In genomic region chr13:80664930-80665329, GRCh38 we compare ENCODE assay signal across 25 cellular contexts.
DNase-seq lines count a peak whose midpoint lies in the region; ATAC-seq, FAIRE-seq and TF ChIP-seq lines count a peak whose summit lies in the region.
"Had no signal": no experiment of that assay in that cellular context is flagged by ENCODE, and none has a peak within 500 bp of the region (broad histone marks: within the 10 kb centered on the region; RNA-seq: fewer than 3 reads in every experiment).

No MANE protein-coding gene starts in this region.

- H3K9me3 Mint-ChIP-seq in astrocyte (ENCODE audit: unreplicated experiment): no peaks in the 10 kb centered on the region
- H3K9me3 Mint-ChIP-seq in neural crest cell: peaks cover 3% of the 10 kb centered on the region
- H3K9me3 Mint-ChIP-seq in naive thymus-derived CD4-positive, alpha-beta T cell: peaks cover 0 to 13% (median 0%) of the 10 kb centered on the region in 11 donors

- ATAC-seq in HepG2: no peak
- no peak for ATAC-seq in naive thymus-derived CD4-positive, alpha-beta T cell

- dilution Hi-C loops in endothelial cell of umbilical vein (cut with MboI; ENCODE audit: extremely low pct_ligation_motif_present, low sequenced_read_pairs): no loop called here

- H3K27ac ChIP-seq in astrocyte (ENCODE audit: low read depth, low read length) (no peak overlapping the region), endothelial cell of umbilical vein (ENCODE audit: insufficient read depth, low read depth, low read length) (peak overlapping the region; percentile 37), HepG2 (ENCODE audit: extremely low read length, insufficient read depth, low read length) (no peak overlapping the region)
- H3K27ac ChIP-seq in naive thymus-derived CD4-positive, alpha-beta T cell (ENCODE audit: low read depth, low read length): no peak overlapping the region
- H3K27ac ChIP-seq: C4-2B, RWPE1, SK-N-MC had no signal

- BruUV-seq in endothelial cell of umbilical vein (replicated peaks; lab: Mats Ljungman, UMichigan) (no TSS peak), HepG2 (replicated peaks; lab: Mats Ljungman, UMichigan) (no TSS peak)

- H3K36me3 Mint-ChIP-seq in astrocyte (ENCODE audit: low read depth, unreplicated experiment): no peaks in the 10 kb centered on the region
- peaks cover 9% of the 10 kb centered on the region for H3K36me3 Mint-ChIP-seq in neural crest cell (ENCODE audit: low read depth)
- no peaks in the 10 kb centered on the region for H3K36me3 Mint-ChIP-seq in naive thymus-derived CD4-positive, alpha-beta T cell
- H3K36me3 Mint-ChIP-seq: CD8-positive, alpha-beta memory T cell had no signal

- in situ Hi-C loops in HepG2 (cut with HindIII; ENCODE audit: extremely low pct_ligation_motif_present, low pct_unique_long_range_greater_than_20kb): no loop called here

- no peaks in the 10 kb centered on the region for H3K79me2 ChIP-seq in astrocyte (ENCODE audit: insufficient read depth, low read length)
- no peaks in the 10 kb centered on the region for H3K79me2 ChIP-seq in endothelial cell of umbilical vein (ENCODE audit: control insufficient read depth, insufficient read depth, low read length)
- no peaks in the 10 kb centered on the region for H3K79me2 ChIP-seq in HepG2 (ENCODE audit: insufficient read depth, low read length)

- no peak for FAIRE-seq in astrocyte (lab: Jason Lieb, UNC)
- peak; percentile 12 for FAIRE-seq in endothelial cell of umbilical vein (lab: Jason Lieb, UNC)
- FAIRE-seq in HepG2 (lab: Jason Lieb, UNC): no peak
- FAIRE-seq: D721Med, GM19239, H54 had no signal

- H3K9me3 ChIP-seq in astrocyte (ENCODE audit: insufficient read depth, low read depth, low read length): no peaks in the 10 kb centered on the region
- no peaks in the 10 kb centered on the region for H3K9me3 ChIP-seq in endothelial cell of umbilical vein (replicated peaks; ENCODE audit: control insufficient read depth, insufficient read depth, low read length)
- peaks cover 82% of the 10 kb centered on the region for H3K9me3 ChIP-seq in HepG2 (ENCODE audit: low read length)
- no peaks in the 10 kb centered on the region for H3K9me3 ChIP-seq in naive thymus-derived CD4-positive, alpha-beta T cell (ENCODE audit: control insufficient read depth in 2 of 3, low read length in 3 of 3)

- TF ChIP-seq RAD21 in HepG2 (CRISPR knock-in tag; IDR thresholded peaks at IDR 0.05): no peak

- TF ChIP-seq CTCF in astrocyte (IDR thresholded peaks at IDR 0.05; ENCODE audit: insufficient read depth, low read depth, low read length) (no peak), endothelial cell of umbilical vein (IDR thresholded peaks at IDR 0.05; ENCODE audit: extremely low read depth in 1 of 2, insufficient read depth in 1 of 2, low read depth in 1 of 2, low read length in 2 of 2) (no peak), neural crest cell (conservative IDR thresholded peaks at IDR 0.05) (no peak), HepG2 (CRISPR knock-in tag; IDR thresholded peaks at IDR 0.05) (no peak)

- H3K4me1 ChIP-seq in astrocyte (ENCODE audit: insufficient read depth, low read length) (peaks cover 7% of the 10 kb centered on the region), endothelial cell of umbilical vein (ENCODE audit: control insufficient read depth, extremely low read depth, insufficient read depth, low read length) (peaks cover 8% of the 10 kb centered on the region), HepG2 (ENCODE audit: insufficient read depth, low read length) (no peaks in the 10 kb centered on the region)
- H3K4me1 ChIP-seq in naive thymus-derived CD4-positive, alpha-beta T cell (ENCODE audit: control insufficient read depth in 2 of 2, insufficient read depth in 2 of 2, low read length in 2 of 2): no peaks in the 10 kb centered on the region

- TF ChIP-seq POLR2A in endothelial cell of umbilical vein (IDR thresholded peaks at IDR 0.05; ENCODE audit: low read depth, low read length) (no peak), HepG2 (IDR thresholded peaks at IDR 0.05; ENCODE audit: insufficient read depth in 1 of 2, low read depth in 2 of 2, low read length in 2 of 2) (no peak)

- H3K4me2 ChIP-seq in astrocyte (ENCODE audit: low read length): peak overlapping the region; percentile 17
- peak overlapping the region; percentile 82 for H3K4me2 ChIP-seq in endothelial cell of umbilical vein (ENCODE audit: insufficient read depth, low read length)
- no peak overlapping the region for H3K4me2 ChIP-seq in HepG2 (ENCODE audit: low read depth, low read length)

- TF ChIP-seq EP300 in HepG2 (IDR thresholded peaks at IDR 0.05; ENCODE audit: low read depth in 2 of 2, low read length in 2 of 2): no peak
- no peak for TF ChIP-seq EP300 in HepG2 (CRISPR knock-in tag; IDR thresholded peaks at IDR 0.05; ENCODE audit: borderline replicate concordance)

- H3K4me3 Mint-ChIP-seq in astrocyte (ENCODE audit: unreplicated experiment): no peak overlapping the region
- H3K4me3 Mint-ChIP-seq in neural crest cell: no peak overlapping the region
- H3K4me3 Mint-ChIP-seq in naive thymus-derived CD4-positive, alpha-beta T cell: no peak overlapping the region
- H3K4me3 Mint-ChIP-seq: CD8-positive, alpha-beta memory T cell had no signal

- H3K36me3 ChIP-seq in astrocyte (ENCODE audit: insufficient read depth, low read length) (no peaks in the 10 kb centered on the region), endothelial cell of umbilical vein (ENCODE audit: control insufficient read depth in 2 of 2, extremely low read depth in 1 of 2, insufficient read depth in 2 of 2, low read length in 2 of 2) (no peaks in the 10 kb centered on the region), HepG2 (replicated peaks in 1 of 2; ENCODE audit: control insufficient read depth in 1 of 2, insufficient read depth in 2 of 2, low read length in 2 of 2) (no peaks in the 10 kb centered on the region)
- H3K36me3 ChIP-seq in naive thymus-derived CD4-positive, alpha-beta T cell (ENCODE audit: control insufficient read depth in 2 of 3, insufficient read depth in 3 of 3, low read length in 3 of 3): no peaks in the 10 kb centered on the region

- no peaks in the 10 kb centered on the region for H3K9me1 ChIP-seq in endothelial cell of umbilical vein (replicated peaks; ENCODE audit: control insufficient read depth, extremely low read depth, insufficient read depth, low read length)

- H3K27ac Mint-ChIP-seq in astrocyte (ENCODE audit: unreplicated experiment): no peak overlapping the region
- peak overlapping the region; percentile 43 for H3K27ac Mint-ChIP-seq in neural crest cell (ENCODE audit: unreplicated experiment)
- no peak overlapping the region for H3K27ac Mint-ChIP-seq in naive thymus-derived CD4-positive, alpha-beta T cell
- H3K27ac Mint-ChIP-seq: CD8-positive, alpha-beta memory T cell had no signal

- CTCF ChIA-PET in endothelial cell of umbilical vein (lab: Charles Lee) (interaction anchor here (0.9 to 1.1 kb wide), 2 partner anchors 34 to 324 kb away, joined by 4 read pairs; partner anchors contain the start of gene SPRY2), HepG2 (lab: Yijun Ruan, JAX; ENCODE audit: low intra/inter-chr PET ratio, low total read pairs) (no interaction called here)
- CTCF ChIA-PET in naive thymus-derived CD4-positive, alpha-beta T cell (lab: Charles Lee): no interaction called here

- H3K4me1 Mint-ChIP-seq in astrocyte (ENCODE audit: low read depth, unreplicated experiment): peaks cover 12% of the 10 kb centered on the region
- peaks cover 10% of the 10 kb centered on the region for H3K4me1 Mint-ChIP-seq in neural crest cell
- no peaks in the 10 kb centered on the region for H3K4me1 Mint-ChIP-seq in naive thymus-derived CD4-positive, alpha-beta T cell

- no peak overlapping the region for H3K9ac ChIP-seq in astrocyte (ENCODE audit: low read length)
- no peak overlapping the region for H3K9ac ChIP-seq in endothelial cell of umbilical vein (replicated peaks; ENCODE audit: extremely low read depth, insufficient read depth, low read length)
- H3K9ac ChIP-seq in HepG2 (ENCODE audit: insufficient read depth, low read depth, low read length): no peak overlapping the region

- no peak overlapping the region for H3K4me3 ChIP-seq in astrocyte (ENCODE audit: insufficient read depth, low read depth, low read length)
- H3K4me3 ChIP-seq in endothelial cell of umbilical vein (replicated peaks in 1 of 3; ENCODE audit: insufficient read depth in 1 of 3, low read depth in 1 of 3, low read length in 3 of 3): no peak overlapping the region
- no peak overlapping the region for H3K4me3 ChIP-seq in HepG2 (replicated peaks in 1 of 3; ENCODE audit: insufficient read depth in 1 of 3, low read depth in 2 of 3, low read length in 3 of 3)
- H3K4me3 ChIP-seq in naive thymus-derived CD4-positive, alpha-beta T cell (ENCODE audit: low read length): no peak overlapping the region
- H3K4me3 ChIP-seq: SK-N-MC had no signal

- intact Hi-C loops in endothelial cell of umbilical vein (cut with micrococcal nuclease) (loop anchor here (2.0 to 5.0 kb wide), 2 partner anchors 34 to 257 kb away; no protein-coding TSS in a partner anchor), HepG2 (cut with micrococcal nuclease; ENCODE audit: unreplicated experiment) (no loop called here)
- intact Hi-C loops in naive thymus-derived CD4-positive, alpha-beta T cell (cut with micrococcal nuclease): no loop called here

- H3K27me3 ChIP-seq in astrocyte (ENCODE audit: insufficient read depth, low read length) (no peaks in the 10 kb centered on the region), endothelial cell of umbilical vein (ENCODE audit: control insufficient read depth in 2 of 2, insufficient read depth in 2 of 2, low read length in 2 of 2) (no peaks in the 10 kb centered on the region), HepG2 (ENCODE audit: control insufficient read depth in 1 of 2, insufficient read depth in 2 of 2, low read length in 2 of 2) (no peaks in the 10 kb centered on the region)
- H3K27me3 ChIP-seq in naive thymus-derived CD4-positive, alpha-beta T cell (ENCODE audit: control insufficient read depth in 2 of 2, insufficient read depth in 2 of 2, low read length in 2 of 2): no peaks in the 10 kb centered on the region

- H2AFZ ChIP-seq in astrocyte (ENCODE audit: low read depth, low read length) (no peak overlapping the region), endothelial cell of umbilical vein (ENCODE audit: low read depth, low read length) (no peak overlapping the region), HepG2 (ENCODE audit: low read length) (no peak overlapping the region)

- H4K20me1 ChIP-seq in astrocyte (ENCODE audit: insufficient read depth, low read length) (no peaks in the 10 kb centered on the region), endothelial cell of umbilical vein (replicated peaks; ENCODE audit: control insufficient read depth, extremely low read depth, insufficient read depth, low read length) (no peaks in the 10 kb centered on the region), HepG2 (ENCODE audit: insufficient read depth, low read length) (no peaks in the 10 kb centered on the region)

- H3K27me3 Mint-ChIP-seq in astrocyte (ENCODE audit: low read depth, unreplicated experiment): no peaks in the 10 kb centered on the region
- H3K27me3 Mint-ChIP-seq in neural crest cell (ENCODE audit: low read depth): no peaks in the 10 kb centered on the region
- no peaks in the 10 kb centered on the region for H3K27me3 Mint-ChIP-seq in naive thymus-derived CD4-positive, alpha-beta T cell

- POLR2A ChIA-PET in endothelial cell of umbilical vein (lab: Charles Lee): no interaction called here
- POLR2A ChIA-PET in HepG2 (lab: Yijun Ruan, JAX): no interaction called here
- POLR2A ChIA-PET in naive thymus-derived CD4-positive, alpha-beta T cell (lab: Charles Lee): no interaction called here

- DNase-seq in OCI-M1 (lab: John Stamatoyannopoulos, UW): peak; percentile 69
- no peak for DNase-seq in astrocyte (ENCODE audit: low read depth)
- peak; percentile 53 for DNase-seq in endothelial cell of umbilical vein (ENCODE audit: low read depth, low spot score)
- DNase-seq in neural crest cell (ENCODE audit: low read depth, low spot score): no peak
- DNase-seq in HepG2 (ENCODE audit: low spot score): no peak
- no peak for DNase-seq in naive thymus-derived CD4-positive, alpha-beta T cell
- no peak for DNase-seq in NCI-H1048 (lab: John Stamatoyannopoulos, UW)
- no peak for DNase-seq in D341Med (ENCODE audit: low spot score)
- DNase-seq: CD8-positive, alpha-beta memory T cell; EL; GF-D8; KBM-7; NCI-H1105; NCI-H146; NCI-H2029; NCI-H2227 treated with DMSO at 0.1 percent for 48 hours; NCI-H510A treated with DMSO at 0.1 percent for 48 hours; NCI-H748 treated with DMSO at 0.1 percent for 48 hours; SHP77 treated with DMSO at 0.1 percent for 48 hours had no signal

Comparison
In these comparisons a context has a peak if more than half of its experiments do, and no peak if none do; other contexts are left out.
1. DNase-seq: peak in OCI-M1 (single experiment) and endothelial cell of umbilical vein (single experiment); none in astrocyte (single experiment), neural crest cell (single experiment), HepG2 (single experiment), naive thymus-derived CD4-positive, alpha-beta T cell (0 of 9), NCI-H1048 (single experiment) and D341Med (single experiment).